14 cellular contexts compared by ENCODE assay signal in the genomic region with DNA sequence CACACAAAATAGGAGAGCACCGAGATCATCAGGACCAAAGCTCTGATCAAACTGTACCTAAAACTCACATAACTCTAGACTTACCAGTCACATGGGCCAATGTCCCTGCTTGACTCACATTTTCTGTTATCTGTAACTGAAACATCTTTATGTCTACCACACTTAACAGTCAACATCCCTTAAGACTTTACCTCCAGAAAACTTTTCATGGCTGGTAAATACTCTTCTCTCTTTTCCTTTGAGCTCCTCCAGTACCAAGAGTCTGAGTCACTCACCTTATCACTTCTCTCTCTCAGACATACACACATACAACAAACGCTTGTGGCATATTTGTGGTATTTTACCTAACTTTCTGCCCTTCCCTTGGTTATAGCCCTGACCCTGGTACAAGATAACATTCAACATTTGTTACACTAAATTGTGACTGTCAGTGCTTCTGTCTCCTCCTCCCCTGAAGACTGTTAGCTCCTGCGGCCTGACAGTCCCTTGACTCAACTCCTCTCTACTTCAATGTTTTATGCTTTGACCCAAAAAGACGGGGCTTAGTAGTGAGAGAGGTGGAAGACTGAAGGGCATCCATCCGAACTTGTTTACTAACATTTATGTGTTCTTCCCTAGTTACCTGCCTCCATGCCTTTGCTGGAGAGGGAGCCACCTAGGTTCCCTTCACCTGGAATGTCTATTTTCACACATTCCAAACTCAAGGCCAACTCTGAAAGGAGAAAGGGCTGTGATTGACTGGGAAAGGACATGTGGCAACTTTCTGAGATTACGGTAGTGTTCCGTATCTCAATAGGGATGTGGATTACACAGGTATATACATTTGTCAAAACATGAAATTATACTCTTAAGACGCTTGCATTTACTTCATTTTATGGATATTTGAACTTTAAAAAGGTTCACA. TPM values are rescaled to one million over a fixed set of nuclear protein-coding genes. Genes with fewer than 3 reads are reported as not detected.
DNase-seq lines count a peak whose midpoint lies in the region; ATAC-seq and TF ChIP-seq lines count a peak whose summit lies in the region.
"Had no signal": no experiment of that assay in that cellular context is flagged by ENCODE, and none has a peak within 500 bp of the region (broad histone marks: within the 10 kb centered on the region; RNA-seq: fewer than 3 reads in every experiment).

No MANE protein-coding gene starts in this region.

- H3K27me3 ChIP-seq in Caco-2 (replicated peaks; ENCODE audit: control insufficient read depth, insufficient read depth, low read length), result no peaks in the 10 kb centered on the region
- H3K27me3 ChIP-seq in hepatocyte, result no peaks in the 10 kb centered on the region

- ATAC-seq in activated CD8-positive, alpha-beta T cell treated with anti-CD3 and anti-CD28 coated beads, Interleukin-2, amount 10 ng/mL, durations not matched to agents 7 days and 5 days, result peak; percentile 65
- ATAC-seq in HG02763 (IDR thresholded peaks at IDR 0.05; ENCODE audit: unreplicated experiment) (no peak), HG03039 (IDR thresholded peaks at IDR 0.05; ENCODE audit: unreplicated experiment) (no peak), GM21526 (IDR thresholded peaks at IDR 0.05; ENCODE audit: low FRiP score, unreplicated experiment) (no peak)
- ATAC-seq: T-cell had no signal

- 65% methylated on average over 8 of the region's 8 CpGs for WGBS in hepatocyte (ENCODE audit: low lambda C conversion rate, missing lambda C conversion rate)

- POLR2A ChIA-PET in Caco-2 (lab: Charles Lee), result interaction anchor here (0.8 kb wide), 1 partner anchor 103 kb away, joined by 3 read pairs; a partner anchor contains a TSS
- POLR2A ChIA-PET in activated CD8-positive, alpha-beta T cell treated with anti-CD3 and anti-CD28 coated beads, Interleukin-2, amount 10 ng/mL, durations not matched to agents 7 days and 5 days (lab: Charles Lee), result interaction anchor here (1.4 to 1.5 kb wide), 2 partner anchors 8 to 248 kb away, joined by 4 to 5 read pairs; a partner anchor contains a TSS

- CTCF ChIA-PET in Caco-2 (lab: Charles Lee), result no interaction called here
- CTCF ChIA-PET in activated CD8-positive, alpha-beta T cell treated with anti-CD3 and anti-CD28 coated beads, Interleukin-2, amount 10 ng/mL, durations not matched to agents 7 days and 5 days (lab: Charles Lee), result interaction anchor here (1.0 to 1.4 kb wide), 4 partner anchors 8 to 147 kb away, joined by 3 read pairs; a partner anchor contains a TSS

- intact Hi-C loops in Caco-2 (cut with micrococcal nuclease; ENCODE audit: unreplicated experiment), result loop anchor here (1.0 to 2.0 kb wide), 2 partner anchors 8 to 39 kb away; no protein-coding TSS in a partner anchor

- peak overlapping the region; percentile 4 for H3K27ac ChIP-seq in hepatocyte
- H3K27ac ChIP-seq: ascending aorta, neutrophil had no signal

- TF ChIP-seq CTCF in Caco-2 (IDR thresholded peaks at IDR 0.05; ENCODE audit: insufficient read depth in 1 of 2, low read depth in 1 of 2, low read length in 1 of 2, severe bottlenecking in 1 of 2, unreplicated experiment in 1 of 2), result no peak
- no peak for TF ChIP-seq CTCF in hepatocyte (IDR thresholded peaks at IDR 0.05; ENCODE audit: poor library complexity)

- no peak overlapping the region for H3K4me2 ChIP-seq in hepatocyte

- H3K9me3 ChIP-seq in Caco-2, result no peaks in the 10 kb centered on the region
- no peaks in the 10 kb centered on the region for H3K9me3 ChIP-seq in hepatocyte (ENCODE audit: low read depth)
- H3K9me3 ChIP-seq: ascending aorta, neutrophil had no signal

- no TSS peak for BruUV-seq in Caco-2 (replicated peaks; lab: Mats Ljungman, UMichigan)

- DNase-seq in Caco-2, result peak in 1 of 2 experiments; percentile 41
- DNase-seq in HT1080 (ENCODE audit: low read depth), result peak; percentile 64
- DNase-seq in activated CD8-positive, alpha-beta T cell treated with anti-CD3 and anti-CD28 coated beads, Interleukin-2, amount 10 ng/mL, durations not matched to agents 7 days and 5 days, result no peak
- DNase-seq in hepatocyte (ENCODE audit: low spot score), result peak; percentile 26
- no peak for DNase-seq in RKO (ENCODE audit: low spot score)
- DNase-seq: C1 segment of cervical spinal cord, NCI-H1930, T-cell had no signal

- H3K4me3 ChIP-seq in Caco-2 (ENCODE audit: low read depth, low read length) (no peak overlapping the region), hepatocyte (no peak overlapping the region)
- H3K4me3 ChIP-seq: ascending aorta had no signal

- no peak overlapping the region for H3K4me3 Mint-ChIP-seq in Caco-2 (ENCODE audit: unreplicated experiment)
- H3K4me3 Mint-ChIP-seq in activated CD8-positive, alpha-beta T cell treated with anti-CD3 and anti-CD28 coated beads, Interleukin-2, amount 10 ng/mL, durations not matched to agents 7 days and 5 days, result no peak overlapping the region
- H3K4me3 Mint-ChIP-seq: T-cell had no signal

- H2AFZ ChIP-seq in hepatocyte, result no peak overlapping the region

- H3K4me1 Mint-ChIP-seq in Caco-2 (ENCODE audit: low read depth, unreplicated experiment), result peaks cover 22% of the 10 kb centered on the region
- peaks cover 17% of the 10 kb centered on the region for H3K4me1 Mint-ChIP-seq in activated CD8-positive, alpha-beta T cell treated with anti-CD3 and anti-CD28 coated beads, Interleukin-2, amount 10 ng/mL, durations not matched to agents 7 days and 5 days (ENCODE audit: low read depth)
- H3K4me1 Mint-ChIP-seq: T-cell had no signal

- no peaks in the 10 kb centered on the region for H3K27me3 Mint-ChIP-seq in Caco-2 (ENCODE audit: insufficient read depth, unreplicated experiment)
- H3K27me3 Mint-ChIP-seq in activated CD8-positive, alpha-beta T cell treated with anti-CD3 and anti-CD28 coated beads, Interleukin-2, amount 10 ng/mL, durations not matched to agents 7 days and 5 days (ENCODE audit: low read depth), result peaks cover 5% of the 10 kb centered on the region

- H4K20me1 ChIP-seq in hepatocyte (ENCODE audit: insufficient read depth, poor library complexity, severe bottlenecking), result no peaks in the 10 kb centered on the region

- H3K9me3 Mint-ChIP-seq in Caco-2 (ENCODE audit: unreplicated experiment), result peaks cover 9% of the 10 kb centered on the region
- no peaks in the 10 kb centered on the region for H3K9me3 Mint-ChIP-seq in activated CD8-positive, alpha-beta T cell treated with anti-CD3 and anti-CD28 coated beads, Interleukin-2, amount 10 ng/mL, durations not matched to agents 7 days and 5 days (ENCODE audit: insufficient read depth)
- H3K9me3 Mint-ChIP-seq: T-cell had no signal

- H3K9me2 ChIP-seq in hepatocyte (replicated peaks; ENCODE audit: insufficient read depth), result no peaks in the 10 kb centered on the region

- peaks cover 12% of the 10 kb centered on the region for H3K4me1 ChIP-seq in Caco-2
- H3K4me1 ChIP-seq in hepatocyte (ENCODE audit: insufficient read depth), result no peaks in the 10 kb centered on the region
- H3K4me1 ChIP-seq: ascending aorta had no signal

- H3K27ac Mint-ChIP-seq in Caco-2 (ENCODE audit: unreplicated experiment), result peak overlapping the region; percentile 43
- H3K27ac Mint-ChIP-seq in activated CD8-positive, alpha-beta T cell treated with anti-CD3 and anti-CD28 coated beads, Interleukin-2, amount 10 ng/mL, durations not matched to agents 7 days and 5 days, result no peak overlapping the region
- H3K27ac Mint-ChIP-seq: T-cell had no signal

- H3K36me3 ChIP-seq in Caco-2 (ENCODE audit: control insufficient read depth, insufficient read depth, low read length), result no peaks in the 10 kb centered on the region
- no peaks in the 10 kb centered on the region for H3K36me3 ChIP-seq in hepatocyte (replicated peaks; ENCODE audit: insufficient read depth, low read depth)
- H3K36me3 ChIP-seq: ascending aorta, neutrophil had no signal

- no peaks in the 10 kb centered on the region for H3K79me2 ChIP-seq in hepatocyte

- H3K36me3 Mint-ChIP-seq in Caco-2 (ENCODE audit: insufficient read depth, unreplicated experiment), result peaks cover 6% of the 10 kb centered on the region
- no peaks in the 10 kb centered on the region for H3K36me3 Mint-ChIP-seq in activated CD8-positive, alpha-beta T cell treated with anti-CD3 and anti-CD28 coated beads, Interleukin-2, amount 10 ng/mL, durations not matched to agents 7 days and 5 days (ENCODE audit: low read depth)

RNA-seq across cellular contexts. Expression of a gene that starts 3.7 kb away (rescaled TPM):
- 0.39 and 1.4 TPM in 2 replicates for total RNA-seq in Caco-2 (2022)
- 1.8 TPM in 1 of 2 replicates, not detected in the other for total RNA-seq in HT1080 (2014; rRNA removed; shearing (Covaris generic))
- 1.1 TPM in 1 of 2 replicates, not detected in the other for polyA plus RNA-seq in HT1080 (2015; cell fraction: cytosol; rRNA removed)
- polyA plus RNA-seq in HT1080 (2015; cell fraction: nucleus; rRNA removed), result 3.3 TPM in 1 of 2 replicates, not detected in the other
- total RNA-seq in activated CD8-positive, alpha-beta T cell treated with anti-CD3 and anti-CD28 coated beads, Interleukin-2, amount 10 ng/mL, durations not matched to agents 7 days and 5 days, result under 1 TPM in 1 of 2 experiments, not detected in 1; 0.44 TPM
- 0.64 and 0.70 TPM in 2 replicates for total RNA-seq in hepatocyte
- not detected in 2 replicates for polyA plus RNA-seq in hepatocyte
- total RNA-seq: ascending aorta, G401 had no signal

RNA-seq across cellular contexts. Expression of a gene that starts 9.2 kb away (rescaled TPM):
- total RNA-seq in Caco-2 (2022) (63.1 and 69.5 TPM in 2 replicates), hepatocyte (72.2 and 87.2 TPM in 2 replicates)
- total RNA-seq in HT1080 (2014; rRNA removed; shearing (Covaris generic)), result 44.7 and 66.5 TPM in 2 replicates
- polyA plus RNA-seq in HT1080 (2015; cell fraction: cytosol; rRNA removed), result 49.9 and 73.8 TPM in 2 replicates
- polyA plus RNA-seq in HT1080 (2015; cell fraction: nucleus; rRNA removed), result 44.1 and 47.7 TPM in 2 replicates
- total RNA-seq in activated CD8-positive, alpha-beta T cell treated with anti-CD3 and anti-CD28 coated beads, Interleukin-2, amount 10 ng/mL, durations not matched to agents 7 days and 5 days, result 10 to 100 TPM; 57.8 to 59.8 TPM
- 76.1 and 78.3 TPM in 2 replicates for polyA plus RNA-seq in hepatocyte

Comparison
In these comparisons a context has a peak if more than half of its experiments do, and no peak if none do; other contexts are left out.
1. DNase-seq: peak in HT1080 (single experiment) and hepatocyte (single experiment); none in activated CD8-positive, alpha-beta T cell treated with anti-CD3 and anti-CD28 coated beads, Interleukin-2, amount 10 ng/mL, durations not matched to agents 7 days and 5 days (single experiment) and RKO (single experiment).